Comparison of ENCODE assay signal across 8 cellular contexts in the genomic region with DNA sequence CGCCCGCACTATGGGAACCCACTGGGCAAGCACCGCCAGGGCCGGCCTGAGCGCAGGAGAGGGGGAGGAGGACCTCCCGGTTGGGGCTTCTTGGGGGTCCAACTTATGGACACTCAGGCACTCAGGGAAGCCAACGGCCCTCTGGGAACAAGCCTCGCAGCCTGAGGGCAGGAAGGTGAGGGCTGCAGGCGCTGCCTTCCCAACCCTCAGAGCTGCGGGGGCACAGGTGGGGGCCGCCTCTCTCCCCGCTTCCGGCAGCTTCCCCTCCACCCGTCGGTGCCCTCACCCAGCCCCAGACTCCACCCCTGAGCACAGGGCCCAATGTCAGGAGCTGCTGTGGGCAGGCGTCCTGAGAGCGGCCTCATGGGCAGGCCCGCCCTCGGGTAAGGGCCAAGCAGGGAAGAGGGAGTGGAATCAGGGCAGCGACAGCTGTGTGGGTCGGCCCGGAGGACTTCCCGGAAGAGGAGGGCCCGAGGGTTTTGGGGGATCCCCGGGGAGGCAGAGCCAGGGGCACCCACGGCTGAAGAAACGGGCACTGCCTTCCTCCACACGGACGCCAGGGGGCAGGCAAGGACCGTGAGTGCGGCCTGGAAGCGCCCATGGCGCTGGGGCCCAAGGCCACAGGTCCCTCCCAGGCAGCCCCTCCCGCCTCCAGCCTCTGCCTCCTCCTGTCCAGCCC. TPM values are rescaled to one million over a fixed set of nuclear protein-coding genes. Genes with fewer than 3 reads are reported as not detected.
DNase-seq lines count a peak whose midpoint lies in the region; ATAC-seq, FAIRE-seq and TF ChIP-seq lines count a peak whose summit lies in the region.

No MANE protein-coding gene starts in this region.

- no TSS peak for BruUV-seq in GM12878 (replicated peaks; lab: Mats Ljungman, UMichigan)

- peak in 1 of 2 experiments; percentile 10; a peak in 1 of 4 replicates for TF ChIP-seq EP300 in GM12878 (IDR thresholded peaks at IDR 0.05; ENCODE audit: borderline replicate concordance in 1 of 2, control insufficient read depth in 1 of 2, low read depth in 2 of 2, low read length in 2 of 2)

- intact Hi-C loops in GM12878 (cut with micrococcal nuclease; ENCODE audit: unreplicated experiment), result loop anchor here (1.0 to 5.0 kb wide), 7 partner anchors 16 to 585 kb away; partner anchors contain the start of gene GMEB2

- peak; percentile 94 to 100 (median 97); a peak in 5 of 6 replicates for TF ChIP-seq CTCF in GM12878 (IDR thresholded peaks at IDR 0.05 in 2 of 3, conservative IDR thresholded peaks at IDR 0.05 in 1 of 3; ENCODE audit: control insufficient read depth in 2 of 3, extremely low read depth in 1 of 3, insufficient read depth in 1 of 3, low read depth in 3 of 3, low read length in 3 of 3)

- H3K4me1 ChIP-seq in GM12878 (ENCODE audit: control insufficient read depth, insufficient read depth, low read length) (peaks cover 20% of the 10 kb centered on the region), iPS-15b (ENCODE audit: control insufficient read depth, insufficient read depth, low read length) (no peaks in the 10 kb centered on the region), skeletal muscle satellite cell (ENCODE audit: control insufficient read depth, insufficient read depth, low read length) (peaks cover 24% of the 10 kb centered on the region)

- peak; percentile 84 for TF ChIP-seq POLR2A in GM12878 (IDR thresholded peaks at IDR 0.05; ENCODE audit: low read depth, low read length)

- ATAC-seq in HG02973 (IDR thresholded peaks at IDR 0.05; ENCODE audit: unreplicated experiment) (peak; percentile 72), GM12878 (peak; percentile 97)

- H3K4me3 ChIP-seq in GM12878, result peak overlapping the region; percentile 63
- H3K4me3 ChIP-seq in iPS-15b (ENCODE audit: low read depth, low read length), result peak overlapping the region; percentile 27
- H3K4me3 ChIP-seq in skeletal muscle satellite cell (ENCODE audit: low read length), result peak overlapping the region; percentile 61

- SMC1A ChIA-PET in GM12878 (lab: Charles Lee; ENCODE audit: uncharacterized antibody, unreplicated experiment), result interaction anchor here (1.0 to 2.6 kb wide), 20 partner anchors 8 to 582 kb away, joined by 3 to 16 read pairs (median 4); partner anchors contain the start of genes ARFGAP1, FNDC11, HELZ2 and RTEL1

- peak; percentile 89 for TF ChIP-seq RAD21 in GM12878 (IDR thresholded peaks at IDR 0.05; ENCODE audit: insufficient read depth, low read depth, low read length)

- CTCF ChIA-PET in GM12878 (lab: Yijun Ruan, JAX), result interaction anchor here (0.5 to 2.9 kb wide), 40 partner anchors 10 to 583 kb away, joined by 3 to 25 read pairs (median 4); partner anchors contain the start of genes FNDC11, HELZ2, LIME1 and PPDPF

- WGBS in GM12878 (ENCODE audit: insufficient coverage, insufficient replicate concordance, low lambda C conversion rate, missing lambda C conversion rate), result under 1% methylated on average over 33 of the region's 34 CpGs

- peak; percentile 99 for FAIRE-seq in GM18507 (lab: Jason Lieb, UNC)
- peak; percentile 98 for FAIRE-seq in GM12878 (lab: Jason Lieb, UNC)

- H3K27me3 ChIP-seq in GM12878 (replicated peaks in 1 of 2; ENCODE audit: control insufficient read depth in 2 of 2, insufficient read depth in 2 of 2, low read length in 1 of 2), result no peaks in the 10 kb centered on the region
- no peaks in the 10 kb centered on the region for H3K27me3 ChIP-seq in iPS-15b (ENCODE audit: control insufficient read depth, insufficient read depth, low read length)
- H3K27me3 ChIP-seq in skeletal muscle satellite cell (ENCODE audit: control insufficient read depth, insufficient read depth, low read length), result peaks cover 13% of the 10 kb centered on the region

- RAD21 ChIA-PET in GM12878 (lab: Charles Lee; ENCODE audit: unreplicated experiment), result interaction anchor here (0.6 to 3.2 kb wide), 47 partner anchors 9 to 541 kb away, joined by 3 to 41 read pairs (median 5); partner anchors contain the start of genes ARFRP1, GMEB2, HELZ2 and LIME1

- H4K20me1 ChIP-seq in GM12878 (ENCODE audit: control insufficient read depth, insufficient read depth), result no peaks in the 10 kb centered on the region

- peak overlapping the region; percentile 87 for H2AFZ ChIP-seq in GM12878 (ENCODE audit: control insufficient read depth, low read depth, low read length)

- POLR2A ChIA-PET in GM12878 (lab: Charles Lee), result interaction anchor here (0.7 to 2.3 kb wide), 13 partner anchors 13 to 502 kb away, joined by 3 to 33 read pairs (median 4); partner anchors contain the start of genes GMEB2, HELZ2, PPDPF and RTEL1

- DNase-seq in A172 (ENCODE audit: low spot score) (peak; percentile 99), GM18507 (ENCODE audit: extremely low spot score, insufficient read length, low read depth) (peak; percentile 99), NCI-H2029 (lab: John Stamatoyannopoulos, UW) (peak; percentile 71), T1000 (lab: John Stamatoyannopoulos, UW) (peak; percentile 76), GM12878 (ENCODE audit: low read depth, low spot score) (peak; percentile 93)

- H3K27ac ChIP-seq in GM12878 (ENCODE audit: control insufficient read depth, insufficient read depth), result peak overlapping the region; percentile 82

- H3K79me2 ChIP-seq in GM12878 (ENCODE audit: control insufficient read depth, insufficient read depth, low read length), result no peaks in the 10 kb centered on the region

- H3K4me2 ChIP-seq in GM12878 (ENCODE audit: control insufficient read depth, insufficient read depth) (peak overlapping the region; percentile 77), skeletal muscle satellite cell (ENCODE audit: low read length) (peak overlapping the region; percentile 77)

- in situ Hi-C loops in GM12878 (cut with MboI), result no loop called here

- no peaks in the 10 kb centered on the region for H3K36me3 ChIP-seq in GM12878 (ENCODE audit: control insufficient read depth in 2 of 2, insufficient read depth in 2 of 2, low read length in 1 of 2)
- H3K36me3 ChIP-seq in iPS-15b (ENCODE audit: control insufficient read depth, insufficient read depth, low read length), result no peaks in the 10 kb centered on the region
- H3K36me3 ChIP-seq in skeletal muscle satellite cell (ENCODE audit: insufficient read depth, low read length), result no peaks in the 10 kb centered on the region

- H3K9ac ChIP-seq in GM12878 (ENCODE audit: control insufficient read depth, insufficient read depth, low read length) (peak overlapping the region; percentile 70), iPS-15b (ENCODE audit: low read depth, low read length) (no peak overlapping the region), skeletal muscle satellite cell (ENCODE audit: low read depth, low read length) (peak overlapping the region; percentile 62)

- no peaks in the 10 kb centered on the region for H3K9me3 ChIP-seq in GM12878 (replicated peaks; ENCODE audit: control insufficient read depth, insufficient read depth, low read length)
- H3K9me3 ChIP-seq in iPS-15b (ENCODE audit: control insufficient read depth, insufficient read depth, low read length), result no peaks in the 10 kb centered on the region
- H3K9me3 ChIP-seq in skeletal muscle satellite cell (replicated peaks; ENCODE audit: low read length), result no peaks in the 10 kb centered on the region

RNA-seq across cellular contexts. Expression of gene PTK6, which starts 0.5 kb away (rescaled TPM):
- total RNA-seq in A172 (2014; rRNA removed; shearing (Covaris generic)), result 2.0 and 2.4 TPM in 2 replicates
- total RNA-seq in GM12878 (2013; cell fraction: nucleolus; rRNA removed), result 0.23 and 0.39 TPM in 2 replicates
- total RNA-seq in GM12878 (2014; rRNA removed) (not detected in 2 replicates), GM12878 (2014; rRNA removed; fragmentation: Illumina TruSeq; extraction: Trizol) (0.09 TPM in 1 of 2 replicates, not detected in the other), GM12878 (2021) (0.21 and 0.24 TPM in 2 replicates)
- 0.22 TPM for polyA plus RNA-seq in GM12878 (2011; ENCODE audit: low read depth)
- polyA plus RNA-seq in GM12878 (2011; rRNA removed) (0.20 and 0.32 TPM in 2 replicates), GM12878 (2014; fragmentation: Illumina TruSeq; extraction: Trizol) (0.04 TPM in 1 of 2 replicates, not detected in the other), GM12878 (2014; fragmentation: Nextera tagmentation; extraction: Ambion mirVana) (under 1 TPM in 1 of 2 experiments, not detected in 1; 0.02 TPM), GM12878 (2014; rRNA removed) (0.14 and 0.28 TPM in 2 replicates), GM12878 (2016; fragmentation: Nextera tagmentation; extraction: Ambion mirVana) (under 1 TPM in 1 of 2 experiments, not detected in 1; 0.08 TPM)
- polyA plus RNA-seq in GM12878 (2011; cell fraction: cytosol; rRNA removed), result 0.34 and 0.37 TPM in 2 replicates
- polyA plus RNA-seq in GM12878 (2011; cell fraction: nucleus; rRNA removed), result 0.86 and 1.2 TPM in 2 replicates
- 0.32 and 0.45 TPM in 2 replicates for polyA plus RNA-seq in GM12878 (2012)
- 0.22 and 0.36 TPM in 2 replicates for polyA minus RNA-seq in GM12878 (2011; rRNA and poly(A)+ RNA removed)
- polyA minus RNA-seq in GM12878 (2011; cell fraction: cytosol; rRNA and poly(A)+ RNA removed), result 0.52 TPM in 1 of 2 replicates, not detected in the other
- 0.19 and 0.24 TPM in 2 replicates for polyA minus RNA-seq in GM12878 (2011; cell fraction: nucleus; rRNA and poly(A)+ RNA removed)
- 0.22 and 0.25 TPM in 2 replicates for total RNA-seq in skeletal muscle satellite cell (2012; rRNA removed)

RNA-seq across cellular contexts. Expression of gene SRMS, which starts 9.9 kb away (rescaled TPM):
- total RNA-seq in A172 (2014; rRNA removed; shearing (Covaris generic)), result not detected in 2 replicates
- total RNA-seq in GM12878 (2013; cell fraction: nucleolus; rRNA removed), result not detected in 2 replicates
- total RNA-seq in GM12878 (2014; rRNA removed) (not detected in 2 replicates), GM12878 (2014; rRNA removed; fragmentation: Illumina TruSeq; extraction: Trizol) (not detected in 2 replicates), GM12878 (2021) (not detected in 2 replicates)
- polyA plus RNA-seq in GM12878 (2011; ENCODE audit: low read depth), result not detected
- polyA plus RNA-seq in GM12878 (2011; rRNA removed) (0.07 TPM in 1 of 2 replicates, not detected in the other), GM12878 (2014; fragmentation: Illumina TruSeq; extraction: Trizol) (not detected in 2 replicates), GM12878 (2014; fragmentation: Nextera tagmentation; extraction: Ambion mirVana) (not detected), GM12878 (2014; rRNA removed) (0.14 TPM in 1 of 2 replicates, not detected in the other), GM12878 (2016; fragmentation: Nextera tagmentation; extraction: Ambion mirVana) (not detected)
- 0.07 and 0.15 TPM in 2 replicates for polyA plus RNA-seq in GM12878 (2011; cell fraction: cytosol; rRNA removed)
- 0.31 and 0.34 TPM in 2 replicates for polyA plus RNA-seq in GM12878 (2011; cell fraction: nucleus; rRNA removed)
- not detected in 2 replicates for polyA plus RNA-seq in GM12878 (2012)
- polyA minus RNA-seq in GM12878 (2011; rRNA and poly(A)+ RNA removed), result not detected in 2 replicates
- polyA minus RNA-seq in GM12878 (2011; cell fraction: cytosol; rRNA and poly(A)+ RNA removed), result not detected in 2 replicates
- polyA minus RNA-seq in GM12878 (2011; cell fraction: nucleus; rRNA and poly(A)+ RNA removed), result not detected in 2 replicates
- total RNA-seq in skeletal muscle satellite cell (2012; rRNA removed), result not detected in 2 replicates

RNA-seq across cellular contexts. Expression of gene FNDC11, which starts 16.3 kb away (rescaled TPM):
- 1.8 and 2.9 TPM in 2 replicates for total RNA-seq in A172 (2014; rRNA removed; shearing (Covaris generic))
- 0.81 and 1.9 TPM in 2 replicates for total RNA-seq in GM12878 (2013; cell fraction: nucleolus; rRNA removed)
- 0.40 and 0.54 TPM in 2 replicates for total RNA-seq in GM12878 (2014; rRNA removed)
- 0.09 TPM in 1 of 2 replicates, not detected in the other for total RNA-seq in GM12878 (2014; rRNA removed; fragmentation: Illumina TruSeq; extraction: Trizol)
- total RNA-seq in GM12878 (2021), result 0.72 and 0.77 TPM in 2 replicates
- polyA plus RNA-seq in GM12878 (2011; ENCODE audit: low read depth), result not detected
- polyA plus RNA-seq in GM12878 (2011; rRNA removed), result 0.26 and 0.31 TPM in 2 replicates
- polyA plus RNA-seq in GM12878 (2011; cell fraction: cytosol; rRNA removed), result 0.93 and 1.2 TPM in 2 replicates
- 5.7 and 6.0 TPM in 2 replicates for polyA plus RNA-seq in GM12878 (2011; cell fraction: nucleus; rRNA removed)
- polyA plus RNA-seq in GM12878 (2012), result 0.24 and 0.52 TPM in 2 replicates
- 0.09 TPM in 1 of 2 replicates, not detected in the other for polyA plus RNA-seq in GM12878 (2014; fragmentation: Illumina TruSeq; extraction: Trizol)
- polyA plus RNA-seq in GM12878 (2014; fragmentation: Nextera tagmentation; extraction: Ambion mirVana), result not detected
- polyA plus RNA-seq in GM12878 (2014; rRNA removed), result 0.37 and 1.0 TPM in 2 replicates
- polyA plus RNA-seq in GM12878 (2016; fragmentation: Nextera tagmentation; extraction: Ambion mirVana), result under 1 TPM; 0.24 to 0.37 TPM
- polyA minus RNA-seq in GM12878 (2011; rRNA and poly(A)+ RNA removed), result 0.37 and 0.62 TPM in 2 replicates
- 0.80 TPM in 1 of 2 replicates, not detected in the other for polyA minus RNA-seq in GM12878 (2011; cell fraction: cytosol; rRNA and poly(A)+ RNA removed)
- 1.2 and 1.5 TPM in 2 replicates for polyA minus RNA-seq in GM12878 (2011; cell fraction: nucleus; rRNA and poly(A)+ RNA removed)
- total RNA-seq in skeletal muscle satellite cell (2012; rRNA removed), result 0.44 TPM in 1 of 2 replicates, not detected in the other

RNA-seq across cellular contexts. Expression of gene PPDPF, which starts 17.1 kb away (rescaled TPM):
- 67.4 and 70.6 TPM in 2 replicates for total RNA-seq in A172 (2014; rRNA removed; shearing (Covaris generic))
- 19.4 and 22.6 TPM in 2 replicates for total RNA-seq in GM12878 (2013; cell fraction: nucleolus; rRNA removed)
- total RNA-seq in GM12878 (2014; rRNA removed) (36.8 and 47.6 TPM in 2 replicates), GM12878 (2014; rRNA removed; fragmentation: Illumina TruSeq; extraction: Trizol) (3.2 and 5.1 TPM in 2 replicates), GM12878 (2021) (154 TPM in 2 replicates)
- 9.0 TPM for polyA plus RNA-seq in GM12878 (2011; ENCODE audit: low read depth)
- polyA plus RNA-seq in GM12878 (2011; rRNA removed) (0.72 and 1.5 TPM in 2 replicates), GM12878 (2014; fragmentation: Illumina TruSeq; extraction: Trizol) (5.2 TPM in 1 of 2 replicates, not detected in the other), GM12878 (2014; fragmentation: Nextera tagmentation; extraction: Ambion mirVana) (1 to 10 TPM in 1 of 2 experiments, under 1 TPM in 1; 0.32 to 2.8 TPM), GM12878 (2014; rRNA removed) (77.6 and 87.7 TPM in 2 replicates), GM12878 (2016; fragmentation: Nextera tagmentation; extraction: Ambion mirVana) (10 to 100 TPM; 40.3 to 42.9 TPM)
- polyA plus RNA-seq in GM12878 (2011; cell fraction: cytosol; rRNA removed), result 6.2 and 8.5 TPM in 2 replicates
- polyA plus RNA-seq in GM12878 (2011; cell fraction: nucleus; rRNA removed), result 12.2 and 16.6 TPM in 2 replicates
- 103 and 151 TPM in 2 replicates for polyA plus RNA-seq in GM12878 (2012)
- 0.95 and 4.6 TPM in 2 replicates for polyA minus RNA-seq in GM12878 (2011; rRNA and poly(A)+ RNA removed)
- 33.7 and 62.3 TPM in 2 replicates for polyA minus RNA-seq in GM12878 (2011; cell fraction: cytosol; rRNA and poly(A)+ RNA removed)
- polyA minus RNA-seq in GM12878 (2011; cell fraction: nucleus; rRNA and poly(A)+ RNA removed), result 11.4 and 14.4 TPM in 2 replicates
- total RNA-seq in skeletal muscle satellite cell (2012; rRNA removed), result 86.4 and 100 TPM in 2 replicates

RNA-seq across cellular contexts. Expression of gene HELZ2, which starts 36.4 kb away (rescaled TPM):
- total RNA-seq in A172 (2014; rRNA removed; shearing (Covaris generic)), result 17.1 and 17.2 TPM in 2 replicates
- total RNA-seq in GM12878 (2013; cell fraction: nucleolus; rRNA removed), result 68.5 and 92.6 TPM in 2 replicates
- total RNA-seq in GM12878 (2014; rRNA removed) (19.9 and 22.1 TPM in 2 replicates), GM12878 (2014; rRNA removed; fragmentation: Illumina TruSeq; extraction: Trizol) (6.7 and 7.1 TPM in 2 replicates), GM12878 (2021) (33.3 and 36.9 TPM in 2 replicates)
- 5.4 TPM for polyA plus RNA-seq in GM12878 (2011; ENCODE audit: low read depth)
- polyA plus RNA-seq in GM12878 (2011; rRNA removed) (8.3 and 17.2 TPM in 2 replicates), GM12878 (2014; fragmentation: Illumina TruSeq; extraction: Trizol) (0.73 and 5.7 TPM in 2 replicates), GM12878 (2014; fragmentation: Nextera tagmentation; extraction: Ambion mirVana) (under 1 TPM; 0.05 to 0.08 TPM), GM12878 (2014; rRNA removed) (21.1 and 23.0 TPM in 2 replicates), GM12878 (2016; fragmentation: Nextera tagmentation; extraction: Ambion mirVana) (1 to 10 TPM; 1.8 to 1.9 TPM)
- polyA plus RNA-seq in GM12878 (2011; cell fraction: cytosol; rRNA removed), result 15.6 and 31.4 TPM in 2 replicates
- 82.5 and 82.6 TPM in 2 replicates for polyA plus RNA-seq in GM12878 (2011; cell fraction: nucleus; rRNA removed)
- polyA plus RNA-seq in GM12878 (2012), result 12.4 and 21.7 TPM in 2 replicates
- polyA minus RNA-seq in GM12878 (2011; rRNA and poly(A)+ RNA removed), result 36.1 and 73.4 TPM in 2 replicates
- 43.2 and 44.7 TPM in 2 replicates for polyA minus RNA-seq in GM12878 (2011; cell fraction: cytosol; rRNA and poly(A)+ RNA removed)
- polyA minus RNA-seq in GM12878 (2011; cell fraction: nucleus; rRNA and poly(A)+ RNA removed), result 64.3 and 105 TPM in 2 replicates
- 27.4 and 33.0 TPM in 2 replicates for total RNA-seq in skeletal muscle satellite cell (2012; rRNA removed)

Comparison
In these comparisons a context has a peak if more than half of its experiments do, and no peak if none do; other contexts are left out.
1. Peak in every context shown above with its lines: DNase-seq, ATAC-seq, H3K4me3 ChIP-seq and H3K27ac ChIP-seq.